Comparison of ENCODE assay signal across 13 cellular contexts in genomic region chr1:111198836-111199235, GRCh38. TPM values are rescaled to one million over a fixed set of nuclear protein-coding genes. Genes with fewer than 3 reads are reported as not detected.
DNase-seq lines count a peak whose midpoint lies in the region; ATAC-seq and TF ChIP-seq lines count a peak whose summit lies in the region.
"Had no signal": no experiment of that assay in that cellular context is flagged by ENCODE, and none has a peak within 500 bp of the region (broad histone marks: within the 10 kb centered on the region; RNA-seq: fewer than 3 reads in every experiment).

No MANE protein-coding gene starts in this region.

- peaks cover 4 to 58% (median 13%) of the 10 kb centered on the region in 3 donors for H3K36me3 ChIP-seq in esophagus squamous epithelium
- H3K36me3 ChIP-seq in thyroid gland: peaks cover 3 to 13% of the 10 kb centered on the region in 2 donors

- H3K4me1 ChIP-seq in esophagus squamous epithelium (peaks cover 49 to 100% (median 50%) of the 10 kb centered on the region in 3 donors), thyroid gland (peaks cover 15 to 29% of the 10 kb centered on the region in 2 donors)

- TF ChIP-seq POLR2A in esophagus squamous epithelium (IDR thresholded peaks at IDR 0.05): no peak
- TF ChIP-seq POLR2A in thyroid gland (IDR thresholded peaks at IDR 0.05): no peak

- peak overlapping the region; percentile 98 for H3K27ac Mint-ChIP-seq in activated CD4-positive, alpha-beta T cell treated with anti-CD3 and anti-CD28 coated beads, Interleukin-2, amount 10 ng/mL, durations not matched to agents 7 days and 5 days
- peak overlapping the region; percentile 97 for H3K27ac Mint-ChIP-seq in activated CD4-positive, alpha-beta memory T cell treated with anti-CD3 and anti-CD28 coated beads for 36 hours
- peak overlapping the region; percentile 37 for H3K27ac Mint-ChIP-seq in stimulated activated naive B cell treated with anti-CD40 and anti-IgM and Interleukin-4, amounts not matched to agents 10 μg/mL and 1 μg/mL and 100 μg/mL, for 72 hours

- peaks cover 75% of the 10 kb centered on the region for H3K36me3 Mint-ChIP-seq in activated CD4-positive, alpha-beta T cell treated with anti-CD3 and anti-CD28 coated beads, Interleukin-2, amount 10 ng/mL, durations not matched to agents 7 days and 5 days (ENCODE audit: low read depth)
- H3K36me3 Mint-ChIP-seq in activated CD4-positive, alpha-beta memory T cell treated with anti-CD3 and anti-CD28 coated beads for 36 hours: peaks cover 66% of the 10 kb centered on the region
- peaks cover 26 to 48% of the 10 kb centered on the region in 2 donors for H3K36me3 Mint-ChIP-seq in stimulated activated naive B cell treated with anti-CD40 and anti-IgM and Interleukin-4, amounts not matched to agents 10 μg/mL and 1 μg/mL and 100 μg/mL, for 72 hours

- H3K9me3 ChIP-seq in esophagus squamous epithelium: no peaks in the 10 kb centered on the region
- H3K9me3 ChIP-seq in thyroid gland: no peaks in the 10 kb centered on the region
- H3K9me3 ChIP-seq: tibial artery had no signal

- WGBS in esophagus squamous epithelium, 2 donors: 80 to 93% methylated on average over 1 to 3 of the region's 5 CpGs
- 93 to 96% methylated on average over 5 of the region's 5 CpGs for WGBS in thyroid gland, 2 donors

- H3K27me3 Mint-ChIP-seq in activated CD4-positive, alpha-beta T cell treated with anti-CD3 and anti-CD28 coated beads, Interleukin-2, amount 10 ng/mL, durations not matched to agents 7 days and 5 days: no peaks in the 10 kb centered on the region
- no peaks in the 10 kb centered on the region for H3K27me3 Mint-ChIP-seq in activated CD4-positive, alpha-beta memory T cell treated with anti-CD3 and anti-CD28 coated beads for 36 hours
- H3K27me3 Mint-ChIP-seq in stimulated activated naive B cell treated with anti-CD40 and anti-IgM and Interleukin-4, amounts not matched to agents 10 μg/mL and 1 μg/mL and 100 μg/mL, for 72 hours: no peaks in the 10 kb centered on the region

- H3K4me1 Mint-ChIP-seq in activated CD4-positive, alpha-beta T cell treated with anti-CD3 and anti-CD28 coated beads, Interleukin-2, amount 10 ng/mL, durations not matched to agents 7 days and 5 days: peaks cover 73% of the 10 kb centered on the region
- peaks cover 63% of the 10 kb centered on the region for H3K4me1 Mint-ChIP-seq in activated CD4-positive, alpha-beta memory T cell treated with anti-CD3 and anti-CD28 coated beads for 36 hours (ENCODE audit: low read depth)
- peaks cover 58 to 91% of the 10 kb centered on the region in 2 donors for H3K4me1 Mint-ChIP-seq in stimulated activated naive B cell treated with anti-CD40 and anti-IgM and Interleukin-4, amounts not matched to agents 10 μg/mL and 1 μg/mL and 100 μg/mL, for 72 hours

- H3K27me3 ChIP-seq in esophagus squamous epithelium (peaks cover 0 to 6% (median 0%) of the 10 kb centered on the region in 4 donors), thyroid gland (no peaks in the 10 kb centered on the region)

- H3K4me3 ChIP-seq in esophagus squamous epithelium: peak overlapping the region; percentile 21 to 88 (median 46)
- H3K4me3 ChIP-seq in thyroid gland (replicated peaks in 1 of 3): no peak overlapping the region

- POLR2A ChIA-PET in activated CD4-positive, alpha-beta T cell treated with anti-CD3 and anti-CD28 coated beads, Interleukin-2, amount 10 ng/mL, durations not matched to agents 7 days and 5 days (lab: Charles Lee): interaction anchor here (2.6 to 4.0 kb wide), 2 partner anchors 16 to 22 kb away, joined by 26 to 32 read pairs; no protein-coding TSS in a partner anchor
- POLR2A ChIA-PET in activated CD4-positive, alpha-beta memory T cell treated with anti-CD3 and anti-CD28 coated beads for 36 hours (lab: Charles Lee): interaction anchor here (0.8 to 13.7 kb wide), 5 partner anchors 12 to 49 kb away, joined by 3 to 256 read pairs (median 6); no protein-coding TSS in a partner anchor

- peak overlapping the region; percentile 93 to 99 (median 94) for H3K27ac ChIP-seq in esophagus squamous epithelium
- H3K27ac ChIP-seq in thyroid gland: no peak overlapping the region
- H3K27ac ChIP-seq: tibial artery had no signal

- DNase-seq in activated CD4-positive, alpha-beta T cell treated with anti-CD3 and anti-CD28 coated beads, Interleukin-2, amount 10 ng/mL, durations not matched to agents 7 days and 5 days: no peak
- no peak for DNase-seq in activated CD4-positive, alpha-beta T cell treated with anti-CD3 and anti-CD28 coated beads for 48 hours
- DNase-seq in activated CD4-positive, alpha-beta memory T cell treated with anti-CD3 and anti-CD28 coated beads for 36 hours: no peak
- no peak for DNase-seq in esophagus squamous epithelium (lab: John Stamatoyannopoulos, UW)
- DNase-seq in stimulated activated naive B cell treated with anti-CD40 and anti-IgM and Interleukin-4, amounts not matched to agents 10 μg/mL and 1 μg/mL and 100 μg/mL, for 72 hours: no peak
- no peak for DNase-seq in dermis blood vessel endothelial cell
- DNase-seq in thyroid gland: no peak
- DNase-seq: DMS79, Kasumi-1, mesendoderm, NCI-H2081 treated with DMSO at 0.1 percent for 48 hours, tibial artery had no signal

- H3K9me3 Mint-ChIP-seq in activated CD4-positive, alpha-beta T cell treated with anti-CD3 and anti-CD28 coated beads, Interleukin-2, amount 10 ng/mL, durations not matched to agents 7 days and 5 days: no peaks in the 10 kb centered on the region
- no peaks in the 10 kb centered on the region for H3K9me3 Mint-ChIP-seq in activated CD4-positive, alpha-beta memory T cell treated with anti-CD3 and anti-CD28 coated beads for 36 hours
- no peaks in the 10 kb centered on the region for H3K9me3 Mint-ChIP-seq in stimulated activated naive B cell treated with anti-CD40 and anti-IgM and Interleukin-4, amounts not matched to agents 10 μg/mL and 1 μg/mL and 100 μg/mL, for 72 hours

- no peak for ATAC-seq in stimulated activated naive B cell treated with anti-CD40 and anti-IgM and Interleukin-4, amounts not matched to agents 10 μg/mL and 1 μg/mL and 100 μg/mL, for 72 hours (replicated peaks)
- no peak for ATAC-seq in GM19035 (IDR thresholded peaks at IDR 0.05; ENCODE audit: unreplicated experiment)

- TF ChIP-seq CTCF in esophagus squamous epithelium (IDR thresholded peaks at IDR 0.05) (no peak), thyroid gland (IDR thresholded peaks at IDR 0.05) (no peak)

- peak overlapping the region; percentile 100 for H3K4me3 Mint-ChIP-seq in activated CD4-positive, alpha-beta T cell treated with anti-CD3 and anti-CD28 coated beads, Interleukin-2, amount 10 ng/mL, durations not matched to agents 7 days and 5 days
- H3K4me3 Mint-ChIP-seq in activated CD4-positive, alpha-beta memory T cell treated with anti-CD3 and anti-CD28 coated beads for 36 hours: peak overlapping the region; percentile 92
- H3K4me3 Mint-ChIP-seq in stimulated activated naive B cell treated with anti-CD40 and anti-IgM and Interleukin-4, amounts not matched to agents 10 μg/mL and 1 μg/mL and 100 μg/mL, for 72 hours: no peak overlapping the region

- CTCF ChIA-PET in activated CD4-positive, alpha-beta T cell treated with anti-CD3 and anti-CD28 coated beads, Interleukin-2, amount 10 ng/mL, durations not matched to agents 7 days and 5 days (lab: Charles Lee): interaction anchor here (1.1 to 4.1 kb wide), 14 partner anchors 8 to 339 kb away, joined by 3 to 30 read pairs (median 5); partner anchors contain the start of genes ATP5PB and WDR77
- CTCF ChIA-PET in activated CD4-positive, alpha-beta memory T cell treated with anti-CD3 and anti-CD28 coated beads for 36 hours (lab: Charles Lee): interaction anchor here (0.7 to 7.8 kb wide), 10 partner anchors 11 to 309 kb away, joined by 3 to 143 read pairs (median 6); partner anchors contain the start of gene CHI3L2

- intact Hi-C loops in activated CD4-positive, alpha-beta memory T cell treated with anti-CD3 and anti-CD28 coated beads for 36 hours (cut with micrococcal nuclease): loop anchor here (2.0 kb wide), 1 partner anchor 52 kb away; no protein-coding TSS in a partner anchor
- intact Hi-C loops in esophagus squamous epithelium (cut with DNase I): loop anchor here (10.0 kb wide), 1 partner anchor 54 kb away; the partner anchor contains the start of genes CEPT1 and DRAM2
- intact Hi-C loops in thyroid gland (cut with DNase I): no loop called here

RNA-seq across cellular contexts. Expression of gene DENND2D, which starts 1.6 kb away (rescaled TPM):
- 100 to 1,000 TPM; 329 to 349 TPM for total RNA-seq in activated CD4-positive, alpha-beta T cell treated with anti-CD3 and anti-CD28 coated beads, Interleukin-2, amount 10 ng/mL, durations not matched to agents 7 days and 5 days
- total RNA-seq in activated CD4-positive, alpha-beta memory T cell treated with anti-CD3 and anti-CD28 coated beads for 36 hours: 100 to 1,000 TPM; 156 to 157 TPM
- total RNA-seq in esophagus squamous epithelium (10 to 100 TPM; 55.3 to 73.3 (median 66.5) TPM), dermis blood vessel endothelial cell (2.6 and 2.7 TPM in 2 replicates), thyroid gland (10 to 100 TPM; 45.1 to 53.3 (median 49.4) TPM)

RNA-seq across cellular contexts. Expression of gene CHI3L2, which starts 28.7 kb away (rescaled TPM):
- total RNA-seq in activated CD4-positive, alpha-beta T cell treated with anti-CD3 and anti-CD28 coated beads, Interleukin-2, amount 10 ng/mL, durations not matched to agents 7 days and 5 days: 10 to 100 TPM; 48.2 to 56.0 TPM
- total RNA-seq in activated CD4-positive, alpha-beta memory T cell treated with anti-CD3 and anti-CD28 coated beads for 36 hours: 1 to 10 TPM; 2.2 to 2.8 TPM
- total RNA-seq in esophagus squamous epithelium (10 to 100 TPM in 1 of 4 donors, 1 to 10 TPM in 2, under 1 TPM in 1; 0.57 to 42.4 (median 1.8) TPM), dermis blood vessel endothelial cell (under 0.01 TPM in 1 of 2 replicates, not detected in the other), thyroid gland (10 to 100 TPM in 2 of 4 donors, 1 to 10 TPM in 2; 4.2 to 25.7 (median 11.8) TPM)

RNA-seq across cellular contexts. Expression of gene CEPT1, which starts 58.8 kb away (rescaled TPM):
- 10 to 100 TPM; 42.1 to 50.2 TPM for total RNA-seq in activated CD4-positive, alpha-beta T cell treated with anti-CD3 and anti-CD28 coated beads, Interleukin-2, amount 10 ng/mL, durations not matched to agents 7 days and 5 days
- 10 to 100 TPM; 23.9 to 28.8 TPM for total RNA-seq in activated CD4-positive, alpha-beta memory T cell treated with anti-CD3 and anti-CD28 coated beads for 36 hours
- 10 to 100 TPM; 21.4 to 32.4 (median 26.8) TPM for total RNA-seq in esophagus squamous epithelium
- 41.9 and 57.7 TPM in 2 replicates for total RNA-seq in dermis blood vessel endothelial cell
- total RNA-seq in thyroid gland: 10 to 100 TPM; 32.2 to 53.8 (median 51.7) TPM

RNA-seq across cellular contexts. Expression of gene DRAM2, which starts 58.9 kb away (rescaled TPM):
- total RNA-seq in activated CD4-positive, alpha-beta T cell treated with anti-CD3 and anti-CD28 coated beads, Interleukin-2, amount 10 ng/mL, durations not matched to agents 7 days and 5 days: 10 to 100 TPM; 29.3 to 37.0 TPM
- total RNA-seq in activated CD4-positive, alpha-beta memory T cell treated with anti-CD3 and anti-CD28 coated beads for 36 hours: 10 to 100 TPM; 30.1 to 30.5 TPM
- total RNA-seq in esophagus squamous epithelium: 10 to 100 TPM; 15.4 to 53.6 (median 26.9) TPM
- 43.1 and 70.1 TPM in 2 replicates for total RNA-seq in dermis blood vessel endothelial cell
- 100 to 1,000 TPM in 1 of 4 donors, 10 to 100 TPM in 3; 26.5 to 105 (median 51.7) TPM for total RNA-seq in thyroid gland

Comparison
In these comparisons a context has a peak if more than half of its experiments do, and no peak if none do; other contexts are left out.
1. H3K27ac Mint-ChIP-seq: peak in every context shown above with its lines; median percentile 98 in activated CD4-positive, alpha-beta T cell treated with anti-CD3 and anti-CD28 coated beads, Interleukin-2, amount 10 ng/mL, durations not matched to agents 7 days and 5 days; 97 in activated CD4-positive, alpha-beta memory T cell treated with anti-CD3 and anti-CD28 coated beads for 36 hours; 37 in stimulated activated naive B cell treated with anti-CD40 and anti-IgM and Interleukin-4, amounts not matched to agents 10 μg/mL and 1 μg/mL and 100 μg/mL, for 72 hours.
2. H3K4me3 Mint-ChIP-seq: peak in activated CD4-positive, alpha-beta T cell treated with anti-CD3 and anti-CD28 coated beads, Interleukin-2, amount 10 ng/mL, durations not matched to agents 7 days and 5 days (single experiment) and activated CD4-positive, alpha-beta memory T cell treated with anti-CD3 and anti-CD28 coated beads for 36 hours (single experiment); none in stimulated activated naive B cell treated with anti-CD40 and anti-IgM and Interleukin-4, amounts not matched to agents 10 μg/mL and 1 μg/mL and 100 μg/mL, for 72 hours (0 of 2).
3. H3K27ac ChIP-seq: peak in esophagus squamous epithelium (4 of 4); none in thyroid gland (0 of 3).
4. H3K4me3 ChIP-seq: peak in esophagus squamous epithelium (4 of 4); none in thyroid gland (0 of 3).
5. RNA of gene DENND2D, which starts 1.6 kb away (total RNA-seq): 329 to 349 TPM in activated CD4-positive, alpha-beta T cell treated with anti-CD3 and anti-CD28 coated beads, Interleukin-2, amount 10 ng/mL, durations not matched to agents 7 days and 5 days, 156 to 157 TPM in activated CD4-positive, alpha-beta memory T cell treated with anti-CD3 and anti-CD28 coated beads for 36 hours, 55.3 to 73.3 TPM in esophagus squamous epithelium and 45.1 to 53.3 TPM in thyroid gland; 2.6 to 2.7 TPM in dermis blood vessel endothelial cell; every median in the first group is over 10 times any median in the second.